In the genomic region with DNA sequence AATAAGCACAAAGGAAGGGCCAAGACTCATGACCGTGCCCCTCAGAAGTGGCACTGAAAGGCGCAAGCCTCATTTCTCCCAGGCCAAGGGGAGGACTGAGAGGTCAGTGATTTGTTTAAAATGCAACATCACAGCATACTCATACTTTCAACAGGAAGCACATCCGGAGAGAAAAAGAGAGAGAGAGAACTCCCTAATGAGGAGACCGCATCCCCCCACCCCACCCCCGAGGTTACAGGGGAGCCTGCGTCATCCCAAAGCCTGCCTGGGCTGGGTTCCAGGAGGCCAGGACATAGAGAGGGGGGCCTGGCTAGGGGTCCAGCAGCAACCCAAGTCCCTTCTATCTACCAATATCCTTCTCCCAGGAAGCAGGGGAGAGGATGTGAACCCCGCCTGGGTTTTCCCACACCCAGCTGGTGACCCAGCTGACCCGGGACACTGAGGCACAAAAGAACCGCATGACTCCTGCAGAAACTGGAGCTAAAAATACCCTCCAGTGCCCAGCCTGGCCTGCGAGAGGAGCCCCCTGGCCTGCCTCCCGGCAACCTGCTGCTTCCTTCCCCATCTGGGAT, we compare ENCODE assay signal across 8 cellular contexts. TPM values are rescaled to one million over a fixed set of nuclear protein-coding genes. Genes with fewer than 3 reads are reported as not detected.
DNase-seq lines count a peak whose midpoint lies in the region; ATAC-seq and TF ChIP-seq lines count a peak whose summit lies in the region.

No MANE protein-coding gene starts in this region.

- no peaks in the 10 kb centered on the region for H3K9me3 Mint-ChIP-seq in activated CD4-positive, alpha-beta T cell treated with anti-CD3 and anti-CD28 coated beads, Interleukin-2, amount 10 ng/mL, durations not matched to agents 24 days and 14 days

- H3K4me1 ChIP-seq in iPS-20b (ENCODE audit: insufficient read depth, low read length) (peaks cover 33% of the 10 kb centered on the region), stomach (peaks cover 76 to 87% (median 83%) of the 10 kb centered on the region in 4 donors)

- peaks cover 28% of the 10 kb centered on the region for H3K36me3 Mint-ChIP-seq in activated CD4-positive, alpha-beta T cell treated with anti-CD3 and anti-CD28 coated beads, Interleukin-2, amount 10 ng/mL, durations not matched to agents 24 days and 14 days (ENCODE audit: low read depth)

- H3K27ac ChIP-seq in angular gyrus (ENCODE audit: low read depth, low read length) (peak overlapping the region; percentile 96), iPS-20b (ENCODE audit: low read length) (no peak overlapping the region), stomach (peak overlapping the region; percentile 97 to 99 (median 98))

- peak overlapping the region; percentile 95; the same call in 1 of the 2 replicates for H3K9ac ChIP-seq in iPS-20b (ENCODE audit: low read depth, low read length)

- no peak for DNase-seq in activated CD4-positive, alpha-beta T cell treated with anti-CD3 and anti-CD28 coated beads, Interleukin-2, amount 10 ng/mL, durations not matched to agents 24 days and 14 days
- no peak for DNase-seq in activated CD4-positive, alpha-beta T cell treated with anti-CD3 and anti-CD28 coated beads, Interleukin-2, amount 50 U/mL, for 1 hour
- DNase-seq in stomach (peak; percentile 50), NCI-H2171 treated with DMSO at 0.1 percent for 48 hours (lab: John Stamatoyannopoulos, UW) (no peak), NCI-H187 treated with DMSO at 0.1 percent for 48 hours (lab: John Stamatoyannopoulos, UW) (no peak)

- intact Hi-C loops in activated CD4-positive, alpha-beta T cell treated with anti-CD3 and anti-CD28 coated beads, Interleukin-2, amount 10 ng/mL, durations not matched to agents 24 days and 14 days (cut with micrococcal nuclease) = loop anchor here (10.0 kb wide), 1 partner anchor 261 kb away; the partner anchor contains the start of gene DMC1
- intact Hi-C loops in stomach (cut with DNase I; ENCODE audit: low total_unique reads) = no loop called here

- no peak overlapping the region for H3K4me3 ChIP-seq in iPS-20b (ENCODE audit: low read length)
- H3K4me3 ChIP-seq in stomach = peak overlapping the region; percentile 19 to 71 (median 42)

- H3K27ac Mint-ChIP-seq in activated CD4-positive, alpha-beta T cell treated with anti-CD3 and anti-CD28 coated beads, Interleukin-2, amount 10 ng/mL, durations not matched to agents 24 days and 14 days = peak overlapping the region; percentile 90

- ATAC-seq in HG03439 (IDR thresholded peaks at IDR 0.05; ENCODE audit: unreplicated experiment) = no peak

- TF ChIP-seq POLR2A in stomach (IDR thresholded peaks at IDR 0.05) = no peak

- H3K27me3 Mint-ChIP-seq in activated CD4-positive, alpha-beta T cell treated with anti-CD3 and anti-CD28 coated beads, Interleukin-2, amount 10 ng/mL, durations not matched to agents 24 days and 14 days = no peaks in the 10 kb centered on the region

- no peaks in the 10 kb centered on the region for H3K9me3 ChIP-seq in iPS-20b (ENCODE audit: insufficient read depth, low read depth, low read length)
- no peaks in the 10 kb centered on the region for H3K9me3 ChIP-seq in stomach

- H3K27me3 ChIP-seq in iPS-20b (ENCODE audit: insufficient read depth, low read length) = no peaks in the 10 kb centered on the region
- no peaks in the 10 kb centered on the region for H3K27me3 ChIP-seq in stomach

- H3K36me3 ChIP-seq in iPS-20b (ENCODE audit: insufficient read depth, low read depth, low read length) (peaks cover 59% of the 10 kb centered on the region), stomach (peaks cover 3 to 31% (median 26%) of the 10 kb centered on the region in 4 donors)

- WGBS in stomach, 5 donors = 35 to 43% (median 39%) methylated on average over 11 of the region's 11 CpGs

- peaks cover 58% of the 10 kb centered on the region for H3K4me1 Mint-ChIP-seq in activated CD4-positive, alpha-beta T cell treated with anti-CD3 and anti-CD28 coated beads, Interleukin-2, amount 10 ng/mL, durations not matched to agents 24 days and 14 days

- no peak for TF ChIP-seq EP300 in stomach (IDR thresholded peaks at IDR 0.05)

- peak overlapping the region; percentile 92 for H3K4me3 Mint-ChIP-seq in activated CD4-positive, alpha-beta T cell treated with anti-CD3 and anti-CD28 coated beads, Interleukin-2, amount 10 ng/mL, durations not matched to agents 24 days and 14 days

- no peak for TF ChIP-seq CTCF in stomach (IDR thresholded peaks at IDR 0.05)

RNA-seq across cellular contexts. Expression of gene CSNK1E, which starts 3.8 kb away (rescaled TPM):
- 157 and 159 TPM in 2 replicates for total RNA-seq in activated CD4-positive, alpha-beta T cell treated with anti-CD3 and anti-CD28 coated beads, Interleukin-2, amount 10 ng/mL, durations not matched to agents 24 days and 14 days
- total RNA-seq in stomach = 100 to 1,000 TPM in 2 of 5 donors, 10 to 100 TPM in 3; 19.4 to 135 (median 93.9) TPM
- polyA plus RNA-seq in stomach = 10 to 100 TPM; 47.5 to 69.3 (median 66.9) TPM

RNA-seq across cellular contexts. Expression of gene TMEM184B, which starts 40.7 kb away (rescaled TPM):
- 31.9 and 33.1 TPM in 2 replicates for total RNA-seq in activated CD4-positive, alpha-beta T cell treated with anti-CD3 and anti-CD28 coated beads, Interleukin-2, amount 10 ng/mL, durations not matched to agents 24 days and 14 days
- total RNA-seq in stomach = 100 to 1,000 TPM in 1 of 5 donors, 10 to 100 TPM in 4; 27.0 to 110 (median 75.9) TPM
- polyA plus RNA-seq in stomach = 10 to 100 TPM in 2 of 3 donors, 1 to 10 TPM in 1; 10.0 to 13.8 (median 10.8) TPM
